8 cellular contexts compared by ENCODE assay signal in genomic region chr10:69327463-69328345, GRCh38. TPM values are rescaled to one million over a fixed set of nuclear protein-coding genes. Genes with fewer than 3 reads are reported as not detected.
DNase-seq lines count a peak whose midpoint lies in the region; ATAC-seq and TF ChIP-seq lines count a peak whose summit lies in the region.

No MANE protein-coding gene starts in this region.

- no peaks in the 10 kb centered on the region for H3K9me2 ChIP-seq in DOHH2 (replicated peaks; ENCODE audit: control insufficient read depth, low read length)

- H3K4me1 ChIP-seq in DOHH2 (ENCODE audit: control insufficient read depth, low read length): peaks cover 30% of the 10 kb centered on the region
- peaks cover 0 to 12% of the 10 kb centered on the region in 2 donors for H3K4me1 ChIP-seq in uterus

- peak overlapping the region; percentile 64 for H3K4me3 ChIP-seq in DOHH2 (ENCODE audit: low read length)
- peak overlapping the region; percentile 23 for H3K4me3 ChIP-seq in LNCaP clone FGC (ENCODE audit: low read depth, low read length)
- no peak overlapping the region for H3K4me3 ChIP-seq in uterus

- intact Hi-C loops in natural killer cell (cut with micrococcal nuclease): no loop called here
- intact Hi-C loops in uterus (cut with DNase I; ENCODE audit: low total_unique reads): no loop called here

- H3K27ac Mint-ChIP-seq in natural killer cell: peak overlapping the region; percentile 61 to 87

- H3F3A ChIP-seq in DOHH2 (ENCODE audit: control insufficient read depth, insufficient read depth): peaks cover 5% of the 10 kb centered on the region; the same call in 1 of the 2 replicates

- H3K4me1 Mint-ChIP-seq in natural killer cell: peaks cover 37 to 40% of the 10 kb centered on the region in 2 donors

- no peaks in the 10 kb centered on the region for H3K27me3 ChIP-seq in DOHH2 (ENCODE audit: control insufficient read depth, low read length)
- no peaks in the 10 kb centered on the region for H3K27me3 ChIP-seq in uterus

- peak overlapping the region; percentile 45 for H3K27ac ChIP-seq in DOHH2 (ENCODE audit: low read depth, low read length)
- peak overlapping the region; percentile 73 to 77 for H3K27ac ChIP-seq in uterus

- peak overlapping the region; percentile 35 for H3K4me3 Mint-ChIP-seq in natural killer cell

- H3K79me2 ChIP-seq in DOHH2 (ENCODE audit: control insufficient read depth, low read length): peaks cover 96% of the 10 kb centered on the region

- H3K36me3 ChIP-seq in DOHH2 (ENCODE audit: control insufficient read depth, low read length): peaks cover 8% of the 10 kb centered on the region; the same call in 1 of the 2 replicates
- no peaks in the 10 kb centered on the region for H3K36me3 ChIP-seq in uterus

- no peaks in the 10 kb centered on the region for H4K20me1 ChIP-seq in DOHH2 (ENCODE audit: control insufficient read depth, insufficient read depth, low read depth, low read length)

- peak; percentile 16 to 61 for TF ChIP-seq POLR2A in uterus (IDR thresholded peaks at IDR 0.05)

- no peaks in the 10 kb centered on the region for H3K36me3 Mint-ChIP-seq in natural killer cell

- no peaks in the 10 kb centered on the region for H3K27me3 Mint-ChIP-seq in natural killer cell (ENCODE audit: low read depth in 2 of 2)

- no peaks in the 10 kb centered on the region for H3K9me3 ChIP-seq in DOHH2 (ENCODE audit: control insufficient read depth, insufficient read depth, low read length)
- no peaks in the 10 kb centered on the region for H3K9me3 ChIP-seq in uterus

- ATAC-seq in GM21529 (IDR thresholded peaks at IDR 0.05; ENCODE audit: unreplicated experiment): peak; percentile 89
- ATAC-seq in natural killer cell: peak; percentile 79 to 86 (median 85)

- TF ChIP-seq CTCF in DOHH2 (IDR thresholded peaks at IDR 0.05; ENCODE audit: low read depth, low read length, poor library complexity, severe bottlenecking) (no peak), LNCaP clone FGC (IDR thresholded peaks at IDR 0.05; ENCODE audit: control insufficient read depth, extremely low read depth, insufficient read depth) (no peak), natural killer cell (IDR thresholded peaks at IDR 0.05) (no peak), uterus (IDR thresholded peaks at IDR 0.05) (no peak)

- DNase-seq in LNCaP clone FGC (ENCODE audit: low read depth): peak; percentile 58
- DNase-seq in activated T-cell treated with anti-CD3 and anti-CD28 coated beads, Interleukin-2, amount 50 U/mL, for 1 hour: peak; percentile 62
- DNase-seq in fibroblast of gingiva (ENCODE audit: low read depth): peak; percentile 79
- no peak for DNase-seq in natural killer cell
- peak; percentile 48 to 66 for DNase-seq in uterus
- DNase-seq in NCI-H345 (lab: John Stamatoyannopoulos, UW): no peak

- no peaks in the 10 kb centered on the region for H3K9me3 Mint-ChIP-seq in natural killer cell

- H3K4me2 ChIP-seq in DOHH2 (ENCODE audit: low read length): peak overlapping the region; percentile 74

RNA-seq across cellular contexts. Expression of gene HK1, which starts 49.4 kb away (rescaled TPM):
- total RNA-seq in natural killer cell (10 to 100 TPM; 58.4 to 72.6 (median 69.5) TPM), uterus (10 to 100 TPM; 17.9 to 77.6 (median 43.6) TPM)

Comparison
In these comparisons a context has a peak if more than half of its experiments do, and no peak if none do; other contexts are left out.
1. H3K4me3 ChIP-seq: peak in DOHH2 (single experiment) and LNCaP clone FGC (single experiment); none in uterus (0 of 2).
2. DNase-seq: peak in LNCaP clone FGC (single experiment), activated T-cell treated with anti-CD3 and anti-CD28 coated beads, Interleukin-2, amount 50 U/mL, for 1 hour (single experiment), fibroblast of gingiva (single experiment) and uterus (2 of 2); none in natural killer cell (single experiment) and NCI-H345 (single experiment).